Comparison of ENCODE assay signal across 11 cellular contexts in the genomic region with DNA sequence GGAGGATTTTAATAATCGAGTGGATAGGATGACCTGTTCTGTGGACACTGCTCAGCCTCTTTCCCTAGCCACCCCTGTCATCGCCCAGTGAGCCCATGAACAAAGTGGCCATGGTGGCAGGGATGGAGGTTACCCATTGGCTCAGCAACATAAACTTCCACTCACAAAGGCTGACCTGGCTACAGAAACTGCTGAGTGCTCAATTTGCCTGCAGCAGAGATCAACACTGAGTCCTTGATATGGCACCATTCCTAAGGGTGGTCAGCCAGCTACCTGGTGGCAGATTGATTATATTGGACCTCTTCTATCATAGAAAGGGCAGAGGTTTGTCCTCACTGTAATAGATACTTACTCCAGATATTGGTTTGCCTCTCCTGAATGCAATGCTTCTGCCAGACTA.
"Had no signal": no experiment of that assay in that cellular context is flagged by ENCODE, and none has a peak within 500 bp of the region (broad histone marks: within the 10 kb centered on the region; RNA-seq: fewer than 3 reads in every experiment).

No MANE protein-coding gene starts in this region.

- H3K9me3 ChIP-seq: HAP-1 had no signal

- H3K4me3 ChIP-seq: GM23248, GM23338, HAP-1 had no signal

- H3K27ac ChIP-seq: GM23248 had no signal

- H3K4me2 ChIP-seq: GM23338 had no signal

- DNase-seq: GM23248, GOT3, H7, H9, HCEC 1CT, HFFc6 had no signal

- FAIRE-seq: H1, H54 had no signal

- H3K36me3 ChIP-seq: HAP-1 had no signal

- ATAC-seq: GM23338, HCT116 had no signal

- H3K4me1 ChIP-seq: HAP-1 had no signal

- H3K9ac ChIP-seq: GM23248 had no signal

- H2AFZ ChIP-seq: GM23248, GM23338 had no signal
